ENCODE assay signal across 23 cellular contexts in genomic region chr6:33450434-33450833, GRCh38. TPM values are rescaled to one million over a fixed set of nuclear protein-coding genes. Genes with fewer than 3 reads are reported as not detected.
DNase-seq lines count a peak whose midpoint lies in the region; ATAC-seq and TF ChIP-seq lines count a peak whose summit lies in the region.
"Had no signal": no experiment of that assay in that cellular context is flagged by ENCODE, and none has a peak within 500 bp of the region (broad histone marks: within the 10 kb centered on the region; RNA-seq: fewer than 3 reads in every experiment).

No MANE protein-coding gene starts in this region.

- H3K27me3 Mint-ChIP-seq in activated CD4-positive, alpha-beta T cell treated with anti-CD3 and anti-CD28 coated beads for 36 hours, result no peaks in the 10 kb centered on the region
- H3K27me3 Mint-ChIP-seq in brain, result peaks cover 12% of the 10 kb centered on the region
- peaks cover 14% of the 10 kb centered on the region for H3K27me3 Mint-ChIP-seq in neural progenitor cell (ENCODE audit: insufficient read depth, low read depth)
- H3K27me3 Mint-ChIP-seq: natural killer cell treated with Interleukin-12 subunit alpha and Interleukin-12 subunit beta and Interleukin-15 and Interleukin-18, amount 100 ng/mL, for 72 hours had no signal

- H2AFZ ChIP-seq in neural progenitor cell (replicated peaks), result no peak overlapping the region

- peaks cover 15% of the 10 kb centered on the region for H4K20me1 ChIP-seq in neural progenitor cell (ENCODE audit: low read depth)

- in situ Hi-C loops in ACHN (cut with HindIII; ENCODE audit: low pct_ligation_motif_present, low pct_unique_long_range_greater_than_20kb, low sequenced_read_pairs), result no loop called here

- peaks cover 3% of the 10 kb centered on the region for H3K36me3 ChIP-seq in neural progenitor cell

- CTCF ChIA-PET in activated CD4-positive, alpha-beta T cell treated with anti-CD3 and anti-CD28 coated beads for 36 hours (lab: Charles Lee), result interaction anchor here (0.7 to 1.2 kb wide), 2 partner anchors 9 to 251 kb away, joined by 3 read pairs; no protein-coding TSS in a partner anchor

- peaks cover 39% of the 10 kb centered on the region for H3F3A ChIP-seq in neural progenitor cell (ENCODE audit: low read depth)

- H3K9me3 ChIP-seq in neural progenitor cell (ENCODE audit: low read depth), result no peaks in the 10 kb centered on the region
- no peaks in the 10 kb centered on the region for H3K9me3 ChIP-seq in right cardiac atrium (ENCODE audit: control insufficient read depth, low read length)
- H3K9me3 ChIP-seq: A549, esophagus muscularis mucosa, psoas muscle had no signal

- H3K27me3 ChIP-seq in HL-60 (ENCODE audit: insufficient read depth, poor library complexity, severe bottlenecking) (no peaks in the 10 kb centered on the region), neural progenitor cell (no peaks in the 10 kb centered on the region), right cardiac atrium (ENCODE audit: control insufficient read depth, insufficient read depth) (no peaks in the 10 kb centered on the region)
- H3K27me3 ChIP-seq: esophagus muscularis mucosa had no signal

- no peak overlapping the region for H3K9ac ChIP-seq in neural progenitor cell

- intact Hi-C loops in activated CD4-positive, alpha-beta T cell treated with anti-CD3 and anti-CD28 coated beads for 36 hours (cut with DNase I, micrococcal nuclease), result loop anchor here (5.0 kb wide), 2 partner anchors 242 to 252 kb away; no protein-coding TSS in a partner anchor
- intact Hi-C loops in right cardiac atrium (cut with DNase I), result no loop called here

- ATAC-seq in activated CD4-positive, alpha-beta T cell treated with anti-CD3 and anti-CD28 coated beads for 36 hours, result no peak
- ATAC-seq in HG03280 (IDR thresholded peaks at IDR 0.05; ENCODE audit: unreplicated experiment), result no peak
- no peak for ATAC-seq in right cardiac atrium
- ATAC-seq: A549; activated CD8-positive, alpha-beta T cell treated with anti-CD3 and anti-CD28 coated beads, Interleukin-2, amount 10 ng/mL, durations not matched to agents 7 days and 5 days; natural killer cell treated with Interleukin-12 subunit alpha and Interleukin-12 subunit beta and Interleukin-15 and Interleukin-18, amount 100 ng/mL, for 72 hours; psoas muscle had no signal

- H3K4me1 ChIP-seq in neural progenitor cell (no peaks in the 10 kb centered on the region), right cardiac atrium (ENCODE audit: control insufficient read depth, insufficient read depth, low read length) (peaks cover 3% of the 10 kb centered on the region)

- H3K4me2 ChIP-seq in neural progenitor cell, result no peak overlapping the region
- H3K4me2 ChIP-seq: A549, smooth muscle cell had no signal

- peak overlapping the region; percentile 19 for H3K27ac Mint-ChIP-seq in activated CD4-positive, alpha-beta T cell treated with anti-CD3 and anti-CD28 coated beads for 36 hours
- H3K27ac Mint-ChIP-seq in brain (peak overlapping the region in 3 of 5 experiments; percentile 7 to 71 (median 50)), neural progenitor cell (peak overlapping the region; percentile 4)
- H3K27ac Mint-ChIP-seq: activated CD8-positive, alpha-beta T cell treated with anti-CD3 and anti-CD28 coated beads, Interleukin-2, amount 10 ng/mL, durations not matched to agents 7 days and 5 days had no signal

- H3K79me2 ChIP-seq in neural progenitor cell (ENCODE audit: low read depth), result peaks cover 10% of the 10 kb centered on the region

- DNase-seq in activated CD4-positive, alpha-beta T cell treated with anti-CD3 and anti-CD28 coated beads for 36 hours, result no peak
- DNase-seq in activated CD4-positive, alpha-beta T cell treated with anti-CD3 and anti-CD28 coated beads, Interleukin-2, amount 50 U/mL, for 1 hour, result no peak
- DNase-seq in HL-60 (ENCODE audit: low read depth in 1 of 2, low spot score in 1 of 2) (peak; percentile 54 to 66), neural progenitor cell (ENCODE audit: low spot score) (no peak), ACHN (no peak), right cardiac atrium (no peak)
- DNase-seq: activated CD8-positive, alpha-beta T cell treated with anti-CD3 and anti-CD28 coated beads, Interleukin-2, amount 10 ng/mL, durations not matched to agents 7 days and 5 days; activated T-cell treated with anti-CD3 and anti-CD28 coated beads, Interleukin-2, amount 50 U/mL, for 48 hours; caudate nucleus; DMS79 treated with DMSO at 0.1 percent for 48 hours; mesendoderm; NCI-H146; NCI-H2171; NCI-H748 treated with DMSO at 0.1 percent for 48 hours; psoas muscle; SHP77; stimulated activated CD4-positive, alpha-beta T cell treated with anti-CD3 and anti-CD28 coated beads, Interleukin-4, amount 100 ng/mL, for 24 hours had no signal

- H3K27ac ChIP-seq in HL-60 (replicated peaks) (peak overlapping the region; percentile 24), neural progenitor cell (peak overlapping the region; percentile 53), right cardiac atrium (ENCODE audit: low read length) (no peak overlapping the region)
- H3K27ac ChIP-seq: A549, esophagus muscularis mucosa, psoas muscle had no signal

- POLR2A ChIA-PET in activated CD4-positive, alpha-beta T cell treated with anti-CD3 and anti-CD28 coated beads for 36 hours (lab: Charles Lee), result interaction anchor here (1.0 to 1.2 kb wide), 2 partner anchors 9 to 125 kb away, joined by 3 read pairs; no protein-coding TSS in a partner anchor

- H3K36me3 Mint-ChIP-seq in activated CD4-positive, alpha-beta T cell treated with anti-CD3 and anti-CD28 coated beads for 36 hours (ENCODE audit: low read depth), result peaks cover 20% of the 10 kb centered on the region
- peaks cover 37% of the 10 kb centered on the region for H3K36me3 Mint-ChIP-seq in brain
- H3K36me3 Mint-ChIP-seq in neural progenitor cell, result peaks cover 34% of the 10 kb centered on the region
- H3K36me3 Mint-ChIP-seq: natural killer cell treated with Interleukin-12 subunit alpha and Interleukin-12 subunit beta and Interleukin-15 and Interleukin-18, amount 100 ng/mL, for 72 hours had no signal

- H3K4me3 Mint-ChIP-seq in activated CD4-positive, alpha-beta T cell treated with anti-CD3 and anti-CD28 coated beads for 36 hours, result no peak overlapping the region
- H3K4me3 Mint-ChIP-seq in brain (peak overlapping the region in 2 of 5 experiments; percentile 19 to 60), neural progenitor cell (no peak overlapping the region)
- H3K4me3 Mint-ChIP-seq: activated CD8-positive, alpha-beta T cell treated with anti-CD3 and anti-CD28 coated beads, Interleukin-2, amount 10 ng/mL, durations not matched to agents 7 days and 5 days; natural killer cell treated with Interleukin-12 subunit alpha and Interleukin-12 subunit beta and Interleukin-15 and Interleukin-18, amount 100 ng/mL, for 72 hours had no signal

- no peak for TF ChIP-seq CTCF in HL-60 (IDR thresholded peaks at IDR 0.05; ENCODE audit: insufficient read depth, low read length)
- no peak for TF ChIP-seq CTCF in brain (conservative IDR thresholded peaks at IDR 0.05)
- TF ChIP-seq CTCF in neural progenitor cell (IDR thresholded peaks at IDR 0.05), result no peak

- H3K9me3 Mint-ChIP-seq in activated CD4-positive, alpha-beta T cell treated with anti-CD3 and anti-CD28 coated beads for 36 hours (ENCODE audit: low read depth), result no peaks in the 10 kb centered on the region
- H3K9me3 Mint-ChIP-seq in brain (no peaks in the 10 kb centered on the region), neural progenitor cell (no peaks in the 10 kb centered on the region)
- H3K9me3 Mint-ChIP-seq: natural killer cell treated with Interleukin-12 subunit alpha and Interleukin-12 subunit beta and Interleukin-15 and Interleukin-18, amount 100 ng/mL, for 72 hours had no signal

- peaks cover 13% of the 10 kb centered on the region for H3K4me1 Mint-ChIP-seq in activated CD4-positive, alpha-beta T cell treated with anti-CD3 and anti-CD28 coated beads for 36 hours
- H3K4me1 Mint-ChIP-seq in brain, result peaks cover 25% of the 10 kb centered on the region
- peaks cover 29% of the 10 kb centered on the region for H3K4me1 Mint-ChIP-seq in neural progenitor cell

- H3K4me3 ChIP-seq in HL-60 (replicated peaks; ENCODE audit: insufficient read depth, low read length) (no peak overlapping the region), neural progenitor cell (no peak overlapping the region), right cardiac atrium (ENCODE audit: low read length) (no peak overlapping the region)
- H3K4me3 ChIP-seq: A549, esophagus muscularis mucosa, psoas muscle, smooth muscle cell had no signal

- WGBS in right cardiac atrium, result 54% methylated on average over 3 of the region's 3 CpGs

RNA-seq across cellular contexts. Expression of gene ZBTB9, which starts 3.9 kb away (rescaled TPM):
- 1 to 10 TPM; 9.3 to 9.5 TPM for total RNA-seq in activated CD4-positive, alpha-beta T cell treated with anti-CD3 and anti-CD28 coated beads for 36 hours
- 10.7 TPM for polyA plus RNA-seq in brain (ENCODE audit: insufficient read depth, low read depth, low replicate concordance)
- total RNA-seq in neural progenitor cell (ENCODE audit: low replicate concordance), result 10.2 and 12.7 TPM in 2 replicates
- total RNA-seq in right cardiac atrium, result 1 to 10 TPM; 3.9 to 4.9 (median 4.3) TPM
- 2.8 TPM for polyA plus RNA-seq in right cardiac atrium

RNA-seq across cellular contexts. Expression of gene SYNGAP1, which starts 30.6 kb away (rescaled TPM):
- total RNA-seq in activated CD4-positive, alpha-beta T cell treated with anti-CD3 and anti-CD28 coated beads for 36 hours, result 10 to 100 TPM; 43.6 to 45.6 TPM
- polyA plus RNA-seq in brain (ENCODE audit: insufficient read depth, low read depth, low replicate concordance) (40.7 TPM), right cardiac atrium (8.0 TPM)
- total RNA-seq in neural progenitor cell (ENCODE audit: low replicate concordance) (14.1 and 29.7 TPM in 2 replicates), right cardiac atrium (10 to 100 TPM in 1 of 4 donors, 1 to 10 TPM in 3; 8.6 to 13.2 (median 9.0) TPM)

RNA-seq across cellular contexts. Expression of gene CUTA, which starts 32.5 kb away (rescaled TPM):
- total RNA-seq in activated CD4-positive, alpha-beta T cell treated with anti-CD3 and anti-CD28 coated beads for 36 hours, result 100 to 1,000 TPM; 154 to 188 TPM
- 837 TPM for polyA plus RNA-seq in brain (ENCODE audit: insufficient read depth, low read depth, low replicate concordance)
- 118 and 186 TPM in 2 replicates for total RNA-seq in neural progenitor cell (ENCODE audit: low replicate concordance)
- 100 to 1,000 TPM; 128 to 177 (median 133) TPM for total RNA-seq in right cardiac atrium
- polyA plus RNA-seq in right cardiac atrium, result 170 TPM

RNA-seq across cellular contexts. Expression of gene PHF1, which starts 39.6 kb away (rescaled TPM):
- 10 to 100 TPM; 24.9 to 28.2 TPM for total RNA-seq in activated CD4-positive, alpha-beta T cell treated with anti-CD3 and anti-CD28 coated beads for 36 hours
- polyA plus RNA-seq in brain (ENCODE audit: insufficient read depth, low read depth, low replicate concordance), result 115 TPM
- total RNA-seq in neural progenitor cell (ENCODE audit: low replicate concordance), result 25.6 and 55.8 TPM in 2 replicates
- 10 to 100 TPM; 55.5 to 70.6 (median 65.4) TPM for total RNA-seq in right cardiac atrium
- 76.4 TPM for polyA plus RNA-seq in right cardiac atrium

RNA-seq across cellular contexts. Expression of gene KIFC1, which starts 58.8 kb away (rescaled TPM):
- 10 to 100 TPM; 86.0 to 89.3 TPM for total RNA-seq in activated CD4-positive, alpha-beta T cell treated with anti-CD3 and anti-CD28 coated beads for 36 hours
- polyA plus RNA-seq in brain (ENCODE audit: insufficient read depth, low read depth, low replicate concordance) (89.6 TPM), right cardiac atrium (0.16 TPM)
- total RNA-seq in neural progenitor cell (ENCODE audit: low replicate concordance) (93.9 and 179 TPM in 2 replicates), right cardiac atrium (1 to 10 TPM in 2 of 4 donors, under 1 TPM in 1, not detected in 1; 0.62 to 1.2 (median 1.1) TPM)

Comparison
In these comparisons a context has a peak if more than half of its experiments do, and no peak if none do; other contexts are left out.
1. DNase-seq: peak in HL-60 (2 of 2); none in activated CD4-positive, alpha-beta T cell treated with anti-CD3 and anti-CD28 coated beads for 36 hours (single experiment), activated CD4-positive, alpha-beta T cell treated with anti-CD3 and anti-CD28 coated beads, Interleukin-2, amount 50 U/mL, for 1 hour (single experiment), neural progenitor cell (single experiment), ACHN (single experiment) and right cardiac atrium (0 of 3).
2. intact Hi-C loops: an anchor here in activated CD4-positive, alpha-beta T cell treated with anti-CD3 and anti-CD28 coated beads for 36 hours (5.0 kb wide); none called in right cardiac atrium.
3. Peak in every context shown above with its lines, with median percentiles within 50 percentile points of each other: H3K27ac Mint-ChIP-seq.